9 cellular contexts compared by ENCODE assay signal in genomic region chr4:137532869-137533236, GRCh38. TPM values are rescaled to one million over a fixed set of nuclear protein-coding genes. Genes with fewer than 3 reads are reported as not detected.
DNase-seq lines count a peak whose midpoint lies in the region; ATAC-seq and TF ChIP-seq lines count a peak whose summit lies in the region.
"Had no signal": no experiment of that assay in that cellular context is flagged by ENCODE, and none has a peak within 500 bp of the region (broad histone marks: within the 10 kb centered on the region; RNA-seq: fewer than 3 reads in every experiment).

No MANE protein-coding gene starts in this region.

- H3K27me3 ChIP-seq in esophagus muscularis mucosa (no peaks in the 10 kb centered on the region), gastrocnemius medialis (peaks cover 0 to 6% (median 0%) of the 10 kb centered on the region in 3 donors)

- 11% methylated on average over 3 of the region's 3 CpGs for WGBS in esophagus muscularis mucosa

- intact Hi-C loops in esophagus muscularis mucosa (cut with DNase I), result loop anchor here (5.0 kb wide), 2 partner anchors 251 to 329 kb away; no protein-coding TSS in a partner anchor
- intact Hi-C loops in gastrocnemius medialis (cut with DNase I; ENCODE audit: low total_unique reads), result no loop called here

- TF ChIP-seq POLR2A in esophagus muscularis mucosa (IDR thresholded peaks at IDR 0.05; ENCODE audit: low read depth), result no peak
- TF ChIP-seq POLR2A in gastrocnemius medialis (IDR thresholded peaks at IDR 0.05), result no peak

- no peak for TF ChIP-seq EP300 in esophagus muscularis mucosa (IDR thresholded peaks at IDR 0.05)

- H3K27ac ChIP-seq in esophagus muscularis mucosa (replicated peaks in 1 of 4) (peak overlapping the region; percentile 84 to 87 (median 86)), gastrocnemius medialis (peak overlapping the region; percentile 65 to 77 (median 72))

- ATAC-seq in GM18502 (IDR thresholded peaks at IDR 0.05; ENCODE audit: poor library complexity, unreplicated experiment) (peak; percentile 26), HG03439 (IDR thresholded peaks at IDR 0.05; ENCODE audit: unreplicated experiment) (peak; percentile 26), gastrocnemius medialis (no peak), GM18870 (IDR thresholded peaks at IDR 0.05; ENCODE audit: unreplicated experiment) (no peak)

- H3K9me3 ChIP-seq in esophagus muscularis mucosa (peaks cover 0 to 7% (median 0%) of the 10 kb centered on the region in 4 donors), gastrocnemius medialis (no peaks in the 10 kb centered on the region)

- no peak for TF ChIP-seq CTCF in esophagus muscularis mucosa (IDR thresholded peaks at IDR 0.05)
- TF ChIP-seq CTCF in gastrocnemius medialis (IDR thresholded peaks at IDR 0.05 in 4 of 5, conservative IDR thresholded peaks at IDR 0.05 in 1 of 5), result no peak

- DNase-seq in esophagus muscularis mucosa (ENCODE audit: extremely low spot score), result no peak
- no peak for DNase-seq in gastrocnemius medialis
- DNase-seq in NCI-H2107 (lab: John Stamatoyannopoulos, UW), result no peak
- DNase-seq in dermis blood vessel endothelial cell, result no peak
- DNase-seq in stimulated activated CD4-positive, alpha-beta T cell treated with anti-CD3 and anti-CD28 coated beads, Interleukin-4, amount 100 ng/mL, for 24 hours, result no peak
- DNase-seq: erythroblast had no signal

- H3K36me3 ChIP-seq in esophagus muscularis mucosa, result peaks cover 0 to 3% (median 0%) of the 10 kb centered on the region in 4 donors
- H3K36me3 ChIP-seq in gastrocnemius medialis, result no peaks in the 10 kb centered on the region

- in situ Hi-C loops in gastrocnemius medialis (cut with MboI; ENCODE audit: low sequenced_read_pairs in 4 of 4), result no loop called here

- H3K4me3 ChIP-seq in esophagus muscularis mucosa (peak overlapping the region; percentile 61 to 75 (median 70)), gastrocnemius medialis (peak overlapping the region; percentile 43 to 60 (median 56))

- H3K4me1 ChIP-seq in esophagus muscularis mucosa, result peaks cover 0 to 27% (median 16%) of the 10 kb centered on the region in 4 donors
- peaks cover 3 to 6% of the 10 kb centered on the region in 2 donors for H3K4me1 ChIP-seq in gastrocnemius medialis

RNA-seq across cellular contexts. Expression of gene PCDH18, which starts 0.6 kb away (rescaled TPM):
- total RNA-seq in esophagus muscularis mucosa, result 10 to 100 TPM; 38.3 to 62.1 (median 51.0) TPM
- total RNA-seq in gastrocnemius medialis, result 10 to 100 TPM in 1 of 4 donors, 1 to 10 TPM in 3; 2.3 to 10.5 (median 5.9) TPM
- 0.19 and 1.7 TPM in 2 replicates for total RNA-seq in dermis blood vessel endothelial cell

Comparison
In these comparisons a context has a peak if more than half of its experiments do, and no peak if none do; other contexts are left out.
1. ATAC-seq: peak in GM18502 (single experiment) and HG03439 (single experiment); none in gastrocnemius medialis (0 of 2) and GM18870 (single experiment).